In genomic region chr6:157068691-157069228, GRCh38 we compare ENCODE assay signal across 8 cellular contexts.
DNase-seq lines count a peak whose midpoint lies in the region; ATAC-seq and TF ChIP-seq lines count a peak whose summit lies in the region.

No MANE protein-coding gene starts in this region.

- H3K9me3 Mint-ChIP-seq in Calu3 (ENCODE audit: low read depth, unreplicated experiment) = no peaks in the 10 kb centered on the region

- peak; percentile 98 for ATAC-seq in GM18520 (IDR thresholded peaks at IDR 0.05; ENCODE audit: unreplicated experiment)
- ATAC-seq in GM21825 (IDR thresholded peaks at IDR 0.05; ENCODE audit: unreplicated experiment) = peak; percentile 96

- H3K27ac Mint-ChIP-seq in Calu3 (ENCODE audit: unreplicated experiment) = no peak overlapping the region

- H2AFZ ChIP-seq in Loucy (ENCODE audit: low read length) = no peak overlapping the region

- peaks cover 69% of the 10 kb centered on the region for H3K4me1 ChIP-seq in Loucy (ENCODE audit: insufficient read depth, low read length, poor library complexity, severe bottlenecking)

- no peaks in the 10 kb centered on the region for H3K36me3 Mint-ChIP-seq in Calu3 (ENCODE audit: insufficient read depth, unreplicated experiment)

- H3K9me2 ChIP-seq in Loucy (replicated peaks; ENCODE audit: low read depth, low read length) = no peaks in the 10 kb centered on the region

- CTCF ChIA-PET in Calu3 (lab: Charles Lee) = interaction anchor here (0.5 to 1.5 kb wide), 2 partner anchors 9 to 213 kb away, joined by 3 to 4 read pairs; no protein-coding TSS in a partner anchor

- H3K27me3 ChIP-seq in Loucy (ENCODE audit: insufficient read depth, low read length, poor library complexity, severe bottlenecking) = no peaks in the 10 kb centered on the region

- intact Hi-C loops in Calu3 (cut with micrococcal nuclease; ENCODE audit: unreplicated experiment) = no loop called here

- H3K4me3 ChIP-seq in Loucy (ENCODE audit: low read length, poor library complexity, severe bottlenecking) = no peak overlapping the region

- peak overlapping the region; percentile 6 for H3K4me2 ChIP-seq in Loucy (ENCODE audit: low read depth, low read length, poor library complexity, severe bottlenecking)

- H3K9me3 ChIP-seq in Loucy (ENCODE audit: insufficient read depth, low read depth, low read length) = no peaks in the 10 kb centered on the region

- peaks cover 16% of the 10 kb centered on the region for H4K20me1 ChIP-seq in Loucy (ENCODE audit: insufficient read depth, low read length, poor library complexity, severe bottlenecking)

- TF ChIP-seq CTCF in Loucy (conservative IDR thresholded peaks at IDR 0.05; ENCODE audit: low read length) (no peak), Calu3 (IDR thresholded peaks at IDR 0.05; ENCODE audit: unreplicated experiment) (no peak)

- H3K9ac ChIP-seq in Loucy (ENCODE audit: low read depth, low read length, poor library complexity, severe bottlenecking) = no peak overlapping the region

- H3K4me3 Mint-ChIP-seq in Calu3 (ENCODE audit: low read depth, unreplicated experiment) = no peak overlapping the region

- BruUV-seq in Calu3 (replicated peaks; lab: Mats Ljungman, UMichigan) = no TSS peak

- no peaks in the 10 kb centered on the region for H3K27me3 Mint-ChIP-seq in Calu3 (ENCODE audit: unreplicated experiment)

- H3F3A ChIP-seq in Loucy (ENCODE audit: low read depth) = no peaks in the 10 kb centered on the region

- peaks cover 8% of the 10 kb centered on the region for H3K4me1 Mint-ChIP-seq in Calu3 (ENCODE audit: low read depth, unreplicated experiment)

- H3K79me2 ChIP-seq in Loucy (ENCODE audit: insufficient read depth, low read length) = peaks cover 84% of the 10 kb centered on the region

- peaks cover 5% of the 10 kb centered on the region; the same call in 1 of the 2 replicates for H3K36me3 ChIP-seq in Loucy (ENCODE audit: insufficient read depth, low read length)

- DNase-seq in iris pigment epithelial cell (ENCODE audit: low read depth) (peak; percentile 62), Calu3 (no peak), foreskin melanocyte (no peak), NCI-H187 (lab: John Stamatoyannopoulos, UW) (no peak), HT-29 (ENCODE audit: low spot score) (no peak)
